In the genomic region with DNA sequence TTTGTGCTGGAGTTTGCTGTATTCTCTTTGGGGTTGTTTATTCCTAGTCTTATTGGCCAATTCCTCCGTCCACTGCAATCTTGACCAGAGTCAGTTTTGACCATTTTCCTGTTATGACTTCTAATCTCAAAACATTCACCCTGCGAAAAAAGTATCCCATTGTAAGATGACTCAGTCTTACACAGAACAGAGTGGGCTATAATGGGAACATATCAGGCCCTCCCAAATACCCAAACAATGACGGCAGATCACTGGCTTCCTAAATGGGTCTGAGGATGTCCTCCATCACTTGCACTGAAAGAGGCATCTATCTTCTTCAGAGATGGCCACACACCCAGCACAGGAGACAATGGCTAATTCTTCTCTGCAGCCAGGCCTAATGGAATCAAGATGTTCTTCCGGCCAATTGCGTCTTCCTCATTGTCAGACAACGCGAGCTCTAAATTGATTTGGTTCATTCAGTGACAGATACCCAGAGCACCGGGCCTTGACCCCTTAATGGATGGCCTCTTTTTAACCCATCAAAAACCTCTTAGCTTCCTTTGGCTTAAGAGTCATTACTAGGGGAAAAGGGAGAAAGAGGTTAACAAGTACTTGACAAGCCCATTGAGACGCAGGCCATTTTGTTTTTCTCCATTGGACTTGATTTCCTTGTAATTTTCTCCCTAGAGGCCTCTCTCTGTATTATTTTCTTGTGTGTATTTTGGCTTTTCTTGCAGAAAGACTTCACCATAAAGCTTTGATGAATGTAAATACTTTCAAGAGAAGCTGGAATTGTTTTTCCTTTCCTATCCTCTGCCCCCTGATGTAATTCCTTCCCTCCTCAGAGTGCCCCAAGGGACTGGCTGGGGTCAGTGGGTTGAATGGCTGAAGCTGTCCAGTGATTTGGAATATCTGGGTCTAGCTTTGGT, we compare ENCODE assay signal across 13 cellular contexts.
A peak's percentile ranks its signal among the peaks of the same experiment; 100 is the strongest.
DNase-seq lines count a peak whose midpoint lies in the region; ATAC-seq and TF ChIP-seq lines count a peak whose summit lies in the region.
"Had no signal": no experiment of that assay in that cellular context is flagged by ENCODE, and none has a peak within 500 bp of the region (broad histone marks: within the 10 kb centered on the region; RNA-seq: fewer than 3 reads in every experiment).

No MANE protein-coding gene starts in this region.

- H3K36me3 ChIP-seq in CD4-positive, alpha-beta memory T cell (ENCODE audit: insufficient read depth, low read length) = no peaks in the 10 kb centered on the region

- H3K27ac ChIP-seq in CD4-positive, alpha-beta memory T cell (ENCODE audit: low read depth, low read length) = no peak overlapping the region

- DNase-seq in AG20443 (ENCODE audit: low spot score) (peak; percentile 74), NCI-H226 (peak; percentile 45), fibroblast of the aortic adventitia (ENCODE audit: low read depth) (peak; percentile 94), non-pigmented ciliary epithelial cell (ENCODE audit: low read depth) (peak; percentile 60), NOMO-1 treated with DMSO at 0.1 percent for 48 hours (lab: John Stamatoyannopoulos, UW; ENCODE audit: unreplicated experiment) (no peak), WTC11 (ENCODE audit: low spot score) (no peak)
- DNase-seq in CD4-positive, alpha-beta memory T cell = no peak
- DNase-seq: activated CD4-positive, alpha-beta T cell treated with anti-CD3 and anti-CD28 coated beads, Interleukin-2, amount 50 U/mL, for 4 hours; activated naive CD4-positive, alpha-beta T cell treated with anti-CD3 and anti-CD28 coated beads for 36 hours; cortex of kidney; NCI-H774; stimulated activated naive CD4-positive, alpha-beta T cell had no signal

- POLR2A ChIA-PET in CD4-positive, alpha-beta memory T cell (lab: Charles Lee; ENCODE audit: partially characterized antibody) = no interaction called here
- POLR2A ChIA-PET in WTC11 (lab: Charles Lee) = no interaction called here

- ATAC-seq in WTC11 (no peak), GM19397 (IDR thresholded peaks at IDR 0.05; ENCODE audit: unreplicated experiment) (no peak)

- peaks cover 16% of the 10 kb centered on the region for H3K4me1 ChIP-seq in CD4-positive, alpha-beta memory T cell (ENCODE audit: insufficient read depth, low read length)

- no peaks in the 10 kb centered on the region for H3K27me3 ChIP-seq in CD4-positive, alpha-beta memory T cell (ENCODE audit: insufficient read depth, low read length)

- peaks cover 0 to 2% of the 10 kb centered on the region in 2 donors for H3K27me3 Mint-ChIP-seq in CD4-positive, alpha-beta memory T cell
- H3K27me3 Mint-ChIP-seq in WTC11 (ENCODE audit: low read depth) = no peaks in the 10 kb centered on the region

- intact Hi-C loops in CD4-positive, alpha-beta memory T cell (cut with micrococcal nuclease) = no loop called here

- H3K9me3 Mint-ChIP-seq in CD4-positive, alpha-beta memory T cell = peaks cover 0 to 3% (median 0%) of the 10 kb centered on the region in 8 donors
- peaks cover 8% of the 10 kb centered on the region for H3K9me3 Mint-ChIP-seq in WTC11

- no peaks in the 10 kb centered on the region for H3K9me3 ChIP-seq in CD4-positive, alpha-beta memory T cell (ENCODE audit: control insufficient read depth in 1 of 2, low read length in 2 of 2)

- peaks cover 0 to 7% of the 10 kb centered on the region in 2 donors for H3K36me3 Mint-ChIP-seq in CD4-positive, alpha-beta memory T cell
- H3K36me3 Mint-ChIP-seq in WTC11 = no peaks in the 10 kb centered on the region

- no peak overlapping the region for H3K27ac Mint-ChIP-seq in CD4-positive, alpha-beta memory T cell
- no peak overlapping the region for H3K27ac Mint-ChIP-seq in WTC11
- H3K27ac Mint-ChIP-seq: activated naive CD4-positive, alpha-beta T cell treated with anti-CD3 and anti-CD28 coated beads for 36 hours had no signal

- H3K4me3 ChIP-seq in fibroblast of the aortic adventitia (ENCODE audit: low read depth, low read length) = no peak overlapping the region
- no peak overlapping the region for H3K4me3 ChIP-seq in CD4-positive, alpha-beta memory T cell (ENCODE audit: low read length in 2 of 2)

- no peak overlapping the region for H3K4me3 Mint-ChIP-seq in CD4-positive, alpha-beta memory T cell
- H3K4me3 Mint-ChIP-seq in WTC11 = no peak overlapping the region
- H3K4me3 Mint-ChIP-seq: activated naive CD4-positive, alpha-beta T cell treated with anti-CD3 and anti-CD28 coated beads for 36 hours had no signal

- TF ChIP-seq CTCF in fibroblast of the aortic adventitia (IDR thresholded peaks at IDR 0.05; ENCODE audit: insufficient read depth, low read length) (no peak), WTC11 (IDR thresholded peaks at IDR 0.05) (no peak)

- CTCF ChIA-PET in CD4-positive, alpha-beta memory T cell (lab: Charles Lee; ENCODE audit: partially characterized antibody) = no interaction called here
- CTCF ChIA-PET in WTC11 (lab: Charles Lee) = no interaction called here

- H3K4me1 Mint-ChIP-seq in CD4-positive, alpha-beta memory T cell = peaks cover 9 to 19% (median 12%) of the 10 kb centered on the region in 4 donors
- H3K4me1 Mint-ChIP-seq in WTC11 = peaks cover 29% of the 10 kb centered on the region

TF ChIP-seq in WTC11, 78 proteins besides CTCF, POLR2A, EP300 and RAD21:
- TF ChIP-seq, protein P1, sequence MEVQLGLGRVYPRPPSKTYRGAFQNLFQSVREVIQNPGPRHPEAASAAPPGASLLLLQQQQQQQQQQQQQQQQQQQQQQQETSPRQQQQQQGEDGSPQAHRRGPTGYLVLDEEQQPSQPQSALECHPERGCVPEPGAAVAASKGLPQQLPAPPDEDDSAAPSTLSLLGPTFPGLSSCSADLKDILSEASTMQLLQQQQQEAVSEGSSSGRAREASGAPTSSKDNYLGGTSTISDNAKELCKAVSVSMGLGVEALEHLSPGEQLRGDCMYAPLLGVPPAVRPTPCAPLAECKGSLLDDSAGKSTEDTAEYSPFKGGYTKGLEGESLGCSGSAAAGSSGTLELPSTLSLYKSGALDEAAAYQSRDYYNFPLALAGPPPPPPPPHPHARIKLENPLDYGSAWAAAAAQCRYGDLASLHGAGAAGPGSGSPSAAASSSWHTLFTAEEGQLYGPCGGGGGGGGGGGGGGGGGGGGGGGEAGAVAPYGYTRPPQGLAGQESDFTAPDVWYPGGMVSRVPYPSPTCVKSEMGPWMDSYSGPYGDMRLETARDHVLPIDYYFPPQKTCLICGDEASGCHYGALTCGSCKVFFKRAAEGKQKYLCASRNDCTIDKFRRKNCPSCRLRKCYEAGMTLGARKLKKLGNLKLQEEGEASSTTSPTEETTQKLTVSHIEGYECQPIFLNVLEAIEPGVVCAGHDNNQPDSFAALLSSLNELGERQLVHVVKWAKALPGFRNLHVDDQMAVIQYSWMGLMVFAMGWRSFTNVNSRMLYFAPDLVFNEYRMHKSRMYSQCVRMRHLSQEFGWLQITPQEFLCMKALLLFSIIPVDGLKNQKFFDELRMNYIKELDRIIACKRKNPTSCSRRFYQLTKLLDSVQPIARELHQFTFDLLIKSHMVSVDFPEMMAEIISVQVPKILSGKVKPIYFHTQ (CRISPR knock-in tag; IDR thresholded peaks at IDR 0.05) = no peak
- TF ChIP-seq TEAD4 (CRISPR knock-in tag; IDR thresholded peaks at IDR 0.05) (no peak), NR3C1 (CRISPR knock-in tag; conservative IDR thresholded peaks at IDR 0.05; ENCODE audit: low read depth) (no peak), MXD4 (CRISPR knock-in tag; IDR thresholded peaks at IDR 0.05; ENCODE audit: borderline replicate concordance) (no peak), FOXP1 (CRISPR knock-in tag; IDR thresholded peaks at IDR 0.05; ENCODE audit: borderline replicate concordance) (no peak), GTF2I (CRISPR knock-in tag; conservative IDR thresholded peaks at IDR 0.05) (no peak), ETV6 (CRISPR knock-in tag; IDR thresholded peaks at IDR 0.05) (no peak), RORB (CRISPR knock-in tag; IDR thresholded peaks at IDR 0.05) (no peak), ZNF423 (CRISPR knock-in tag; IDR thresholded peaks at IDR 0.05) (no peak), SMAD4 (CRISPR knock-in tag; IDR thresholded peaks at IDR 0.05) (no peak)
- TF ChIP-seq, protein P2, sequence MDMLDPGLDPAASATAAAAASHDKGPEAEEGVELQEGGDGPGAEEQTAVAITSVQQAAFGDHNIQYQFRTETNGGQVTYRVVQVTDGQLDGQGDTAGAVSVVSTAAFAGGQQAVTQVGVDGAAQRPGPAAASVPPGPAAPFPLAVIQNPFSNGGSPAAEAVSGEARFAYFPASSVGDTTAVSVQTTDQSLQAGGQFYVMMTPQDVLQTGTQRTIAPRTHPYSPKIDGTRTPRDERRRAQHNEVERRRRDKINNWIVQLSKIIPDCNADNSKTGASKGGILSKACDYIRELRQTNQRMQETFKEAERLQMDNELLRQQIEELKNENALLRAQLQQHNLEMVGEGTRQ (CRISPR knock-in tag; IDR thresholded peaks at IDR 0.05) = no peak
- TF ChIP-seq, protein P3, sequence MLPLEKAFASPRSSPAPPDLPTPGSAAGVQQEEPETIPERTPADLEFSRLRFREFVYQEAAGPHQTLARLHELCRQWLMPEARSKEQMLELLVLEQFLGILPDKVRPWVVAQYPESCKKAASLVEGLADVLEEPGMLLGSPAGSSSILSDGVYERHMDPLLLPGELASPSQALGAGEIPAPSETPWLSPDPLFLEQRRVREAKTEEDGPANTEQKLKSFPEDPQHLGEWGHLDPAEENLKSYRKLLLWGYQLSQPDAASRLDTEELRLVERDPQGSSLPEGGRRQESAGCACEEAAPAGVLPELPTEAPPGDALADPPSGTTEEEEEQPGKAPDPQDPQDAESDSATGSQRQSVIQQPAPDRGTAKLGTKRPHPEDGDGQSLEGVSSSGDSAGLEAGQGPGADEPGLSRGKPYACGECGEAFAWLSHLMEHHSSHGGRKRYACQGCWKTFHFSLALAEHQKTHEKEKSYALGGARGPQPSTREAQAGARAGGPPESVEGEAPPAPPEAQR (CRISPR knock-in tag; IDR thresholded peaks at IDR 0.05) = no peak

Comparison
In these comparisons a context has a peak if more than half of its experiments do, and no peak if none do; other contexts are left out.
1. DNase-seq: peak in AG20443 (single experiment), NCI-H226 (single experiment), fibroblast of the aortic adventitia (single experiment) and non-pigmented ciliary epithelial cell (single experiment); none in CD4-positive, alpha-beta memory T cell (0 of 5), NOMO-1 treated with DMSO at 0.1 percent for 48 hours (single experiment) and WTC11 (single experiment).